Comparison of ENCODE assay signal across 11 cellular contexts in genomic region chr12:108332791-108333382, GRCh38. TPM values are rescaled to one million over a fixed set of nuclear protein-coding genes. Genes with fewer than 3 reads are reported as not detected.
DNase-seq lines count a peak whose midpoint lies in the region; ATAC-seq, FAIRE-seq and TF ChIP-seq lines count a peak whose summit lies in the region.
"Had no signal": no experiment of that assay in that cellular context is flagged by ENCODE, and none has a peak within 500 bp of the region (broad histone marks: within the 10 kb centered on the region; RNA-seq: fewer than 3 reads in every experiment).

No MANE protein-coding gene starts in this region.

- no peak for FAIRE-seq in D721Med (lab: Jason Lieb, UNC)

- DNase-seq in AG09319 (ENCODE audit: extremely low read depth, low read depth) (peak; percentile 34), MV-4-11 (lab: John Stamatoyannopoulos, UW) (peak; percentile 99), dermis blood vessel endothelial cell (peak; percentile 19), D721Med (ENCODE audit: insufficient read length, low spot score) (no peak)
- DNase-seq in natural killer cell treated with Interleukin-12 subunit alpha and Interleukin-12 subunit beta and Interleukin-15 and Interleukin-18, amount 100 ng/mL, for 72 hours (ENCODE audit: low spot score) = peak; percentile 72
- DNase-seq: activated CD4-positive, CD25-positive, alpha-beta regulatory T cell; ovary had no signal

- H3K4me1 Mint-ChIP-seq in natural killer cell treated with Interleukin-12 subunit alpha and Interleukin-12 subunit beta and Interleukin-15 and Interleukin-18, amount 100 ng/mL, for 72 hours (ENCODE audit: low read depth in 2 of 2) = peaks cover 75 to 85% of the 10 kb centered on the region in 2 donors
- H3K4me1 Mint-ChIP-seq: B cell had no signal

- TF ChIP-seq CTCF in AG09319 (IDR thresholded peaks at IDR 0.05; ENCODE audit: low read depth, low read length) (no peak), D721Med (IDR thresholded peaks at IDR 0.05; ENCODE audit: insufficient read depth, missing control alignments) (no peak)

- H3K9me3 Mint-ChIP-seq in natural killer cell treated with Interleukin-12 subunit alpha and Interleukin-12 subunit beta and Interleukin-15 and Interleukin-18, amount 100 ng/mL, for 72 hours = peaks cover 3% of the 10 kb centered on the region

- H3K4me3 Mint-ChIP-seq in natural killer cell treated with Interleukin-12 subunit alpha and Interleukin-12 subunit beta and Interleukin-15 and Interleukin-18, amount 100 ng/mL, for 72 hours = peak overlapping the region; percentile 83
- H3K4me3 Mint-ChIP-seq: B cell had no signal

- no peaks in the 10 kb centered on the region for H3K36me3 Mint-ChIP-seq in natural killer cell treated with Interleukin-12 subunit alpha and Interleukin-12 subunit beta and Interleukin-15 and Interleukin-18, amount 100 ng/mL, for 72 hours

- peak; percentile 78 to 82 for ATAC-seq in natural killer cell treated with Interleukin-12 subunit alpha and Interleukin-12 subunit beta and Interleukin-15 and Interleukin-18, amount 100 ng/mL, for 72 hours
- ATAC-seq in GM18873 (IDR thresholded peaks at IDR 0.05; ENCODE audit: low FRiP score, unreplicated experiment) = no peak
- ATAC-seq in activated CD4-positive, CD25-positive, alpha-beta regulatory T cell treated with anti-CD3 and anti-CD28 coated beads, Interleukin-2, amount 50 U/mL, for 24 hours = no peak
- ATAC-seq in GM21717 (IDR thresholded peaks at IDR 0.05; ENCODE audit: unreplicated experiment) = no peak

- H3K27ac Mint-ChIP-seq in natural killer cell treated with Interleukin-12 subunit alpha and Interleukin-12 subunit beta and Interleukin-15 and Interleukin-18, amount 100 ng/mL, for 72 hours = peak overlapping the region; percentile 79 to 89
- H3K27ac Mint-ChIP-seq: B cell had no signal

- no peaks in the 10 kb centered on the region for H3K27me3 Mint-ChIP-seq in natural killer cell treated with Interleukin-12 subunit alpha and Interleukin-12 subunit beta and Interleukin-15 and Interleukin-18, amount 100 ng/mL, for 72 hours

RNA-seq across cellular contexts. Expression of gene CMKLR1, which starts 6.2 kb away (rescaled TPM):
- total RNA-seq in dermis blood vessel endothelial cell = 0.19 and 1.0 TPM in 2 replicates
- 1 to 10 TPM in 1 of 2 donors, under 1 TPM in 1; 0.26 to 1.1 TPM for total RNA-seq in natural killer cell treated with Interleukin-12 subunit alpha and Interleukin-12 subunit beta and Interleukin-15 and Interleukin-18, amount 100 ng/mL, for 72 hours

Comparison
In these comparisons a context has a peak if more than half of its experiments do, and no peak if none do; other contexts are left out.
1. ATAC-seq: peak in natural killer cell treated with Interleukin-12 subunit alpha and Interleukin-12 subunit beta and Interleukin-15 and Interleukin-18, amount 100 ng/mL, for 72 hours (2 of 2); none in GM18873 (single experiment), activated CD4-positive, CD25-positive, alpha-beta regulatory T cell treated with anti-CD3 and anti-CD28 coated beads, Interleukin-2, amount 50 U/mL, for 24 hours (0 of 2) and GM21717 (single experiment).